ENCODE assay signal across 9 cellular contexts in the genomic region with DNA sequence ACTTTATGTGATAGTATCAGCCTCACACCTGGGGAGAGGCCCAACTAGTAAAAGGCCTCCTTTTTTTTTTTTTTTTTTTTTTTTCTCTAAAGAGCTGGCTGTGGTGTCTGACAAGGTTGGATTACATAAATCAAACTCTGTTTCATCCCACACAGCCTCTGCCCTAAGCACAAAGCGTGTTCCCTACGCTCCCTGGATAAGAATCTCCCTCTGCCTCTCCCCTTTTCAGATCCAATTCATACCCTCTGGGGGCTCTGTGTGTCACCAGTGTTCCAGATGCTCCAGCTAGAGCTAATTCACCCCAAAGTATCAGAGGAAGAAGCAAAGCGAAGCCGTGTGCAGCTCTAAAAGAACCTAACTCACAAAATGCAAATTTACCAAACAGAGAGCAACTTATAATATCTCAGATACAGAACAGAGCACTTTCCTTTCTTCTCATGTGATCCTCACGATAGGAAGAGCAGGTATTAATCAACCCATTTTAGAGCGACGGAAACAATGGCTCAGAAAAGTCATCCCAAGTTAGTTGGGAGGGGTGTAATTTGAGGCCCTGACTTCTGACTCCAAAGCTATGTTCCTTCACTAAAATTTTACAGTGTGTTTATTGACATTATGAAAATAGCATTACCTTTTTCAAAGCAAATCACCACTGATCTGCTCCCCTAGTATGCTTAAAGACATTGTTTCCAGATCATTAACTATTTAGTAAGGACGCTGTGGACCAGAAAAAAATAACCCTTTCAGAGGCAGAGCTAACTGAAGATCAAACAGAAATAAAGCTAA. TPM values are rescaled to one million over a fixed set of nuclear protein-coding genes. Genes with fewer than 3 reads are reported as not detected.
DNase-seq lines count a peak whose midpoint lies in the region; ATAC-seq and TF ChIP-seq lines count a peak whose summit lies in the region.
"Had no signal": no experiment of that assay in that cellular context is flagged by ENCODE, and none has a peak within 500 bp of the region (broad histone marks: within the 10 kb centered on the region; RNA-seq: fewer than 3 reads in every experiment).

No MANE protein-coding gene starts in this region.

- H3K9ac ChIP-seq in colonic mucosa (ENCODE audit: low read depth in 2 of 2, low read length in 2 of 2), result no peak overlapping the region

- H3K36me3 ChIP-seq in muscle layer of duodenum (ENCODE audit: control insufficient read depth in 1 of 2, insufficient read depth in 2 of 2, low read length in 2 of 2) (peaks cover 0 to 5% of the 10 kb centered on the region in 2 donors), colonic mucosa (no peaks in the 10 kb centered on the region)

- peak overlapping the region; percentile 19; the same call in 1 of the 2 replicates for H3K4me3 ChIP-seq in GM08714 (ENCODE audit: low read length)
- no peak overlapping the region for H3K4me3 ChIP-seq in muscle layer of duodenum (ENCODE audit: low read depth in 1 of 2, low read length in 2 of 2)
- H3K4me3 ChIP-seq in colonic mucosa, result no peak overlapping the region

- H3K4me1 ChIP-seq in muscle layer of duodenum (ENCODE audit: control insufficient read depth in 1 of 2, insufficient read depth in 2 of 2, low read length in 2 of 2) (peaks cover 56 to 82% of the 10 kb centered on the region in 2 donors), colonic mucosa (peaks cover 24% of the 10 kb centered on the region)

- ATAC-seq in GM21515 (IDR thresholded peaks at IDR 0.05; ENCODE audit: unreplicated experiment) (peak; percentile 37), HG03039 (IDR thresholded peaks at IDR 0.05; ENCODE audit: unreplicated experiment) (no peak)

- H3K27me3 ChIP-seq in muscle layer of duodenum (ENCODE audit: low read depth, low read length), result no peaks in the 10 kb centered on the region
- H3K27me3 ChIP-seq in colonic mucosa, result no peaks in the 10 kb centered on the region

- DNase-seq in NCI-H69 (lab: John Stamatoyannopoulos, UW) (peak; percentile 83), SK-N-DZ (ENCODE audit: low spot score) (no peak), colonic mucosa (no peak), NOMO-1 treated with DMSO at 0.1 percent for 48 hours (lab: John Stamatoyannopoulos, UW; ENCODE audit: unreplicated experiment) (no peak)
- DNase-seq: NCI-H1048 had no signal

- H3K9me3 ChIP-seq in muscle layer of duodenum (ENCODE audit: control insufficient read depth in 1 of 2, low read length in 2 of 2) (no peaks in the 10 kb centered on the region), colonic mucosa (no peaks in the 10 kb centered on the region)

- no peak for TF ChIP-seq CTCF in colonic mucosa (IDR thresholded peaks at IDR 0.05)

- H3K27ac ChIP-seq in muscle layer of duodenum (ENCODE audit: low read length) (peak overlapping the region; percentile 37), colonic mucosa (no peak overlapping the region)

- intact Hi-C loops in colonic mucosa (cut with DNase I), result no loop called here

RNA-seq across cellular contexts. Expression of a gene that starts 12.4 kb away (rescaled TPM):
- 9.4 and 12.3 TPM in 2 replicates for polyA plus RNA-seq in SK-N-DZ (2014; cell fraction: cytosol; rRNA removed)
- polyA plus RNA-seq in SK-N-DZ (2014; cell fraction: nucleus; rRNA removed), result 6.8 and 12.3 TPM in 2 replicates
- total RNA-seq in colonic mucosa, result 10 to 100 TPM in 1 of 2 donors, 1 to 10 TPM in 1; 5.0 to 11.6 TPM

RNA-seq across cellular contexts. Expression of a gene that starts 57.3 kb away (rescaled TPM):
- 256 and 265 TPM in 2 replicates for polyA plus RNA-seq in SK-N-DZ (2014; cell fraction: cytosol; rRNA removed)
- 209 and 319 TPM in 2 replicates for polyA plus RNA-seq in SK-N-DZ (2014; cell fraction: nucleus; rRNA removed)
- total RNA-seq in colonic mucosa, result 100 to 1,000 TPM; 163 to 167 TPM
